In the genomic region with DNA sequence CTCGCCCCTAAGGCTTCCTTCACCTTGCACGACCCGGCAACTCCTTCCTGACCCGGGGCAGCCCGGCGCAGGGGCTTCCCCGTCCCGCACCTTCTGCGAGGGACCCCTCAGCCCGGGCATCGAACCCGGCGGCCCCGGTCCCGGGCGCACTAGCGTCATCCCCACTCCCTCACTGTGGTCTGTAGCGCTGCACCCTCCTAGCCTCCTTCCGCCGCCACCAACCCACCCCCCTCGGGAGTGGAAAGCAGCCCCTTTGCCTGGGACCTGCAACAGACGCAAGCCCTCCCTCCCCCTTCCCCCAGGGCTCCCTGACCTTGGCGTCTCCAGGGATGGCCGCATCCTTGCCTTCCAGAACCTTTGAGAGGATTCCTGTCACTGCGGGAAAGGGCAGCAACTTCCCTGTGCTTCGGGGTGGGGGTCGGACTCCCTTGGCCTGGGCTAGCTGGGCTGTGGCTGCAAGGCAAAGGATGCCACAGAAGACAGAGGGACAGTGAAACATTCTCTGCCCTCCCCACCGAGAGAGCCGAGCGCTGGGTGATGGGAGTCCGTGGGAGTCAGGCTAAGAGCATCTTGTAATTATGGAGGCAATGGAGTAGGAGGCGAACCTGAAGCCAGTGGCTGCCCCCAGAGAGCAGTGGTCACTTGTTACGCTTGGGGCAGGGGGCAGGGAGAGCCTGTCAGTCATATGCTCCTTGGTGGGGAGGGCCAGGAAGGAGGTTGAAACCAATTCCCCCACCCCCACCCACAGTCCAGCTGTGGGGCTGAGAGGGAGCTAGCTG, we compare ENCODE assay signal across 8 cellular contexts. TPM values are rescaled to one million over a fixed set of nuclear protein-coding genes. Genes with fewer than 3 reads are reported as not detected.
DNase-seq lines count a peak whose midpoint lies in the region; ATAC-seq and TF ChIP-seq lines count a peak whose summit lies in the region.

No MANE protein-coding gene starts in this region.

- H3K4me3 ChIP-seq in SJSA1 (peak overlapping the region; percentile 64), fibroblast of villous mesenchyme (ENCODE audit: low read depth, low read length) (peak overlapping the region; percentile 72)

- TF ChIP-seq CTCF in fibroblast of villous mesenchyme (IDR thresholded peaks at IDR 0.05; ENCODE audit: insufficient read depth, low read depth, low read length) = no peak

- peaks cover 49% of the 10 kb centered on the region for H3K36me3 ChIP-seq in SJSA1

- H3K9me3 Mint-ChIP-seq in activated CD4-positive, alpha-beta T cell treated with anti-CD3 and anti-CD28 coated beads, Interleukin-2, amount 10 ng/mL, durations not matched to agents 24 days and 14 days = no peaks in the 10 kb centered on the region

- H3K4me3 Mint-ChIP-seq in activated CD4-positive, alpha-beta T cell treated with anti-CD3 and anti-CD28 coated beads, Interleukin-2, amount 10 ng/mL, durations not matched to agents 24 days and 14 days = peak overlapping the region; percentile 74

- no peaks in the 10 kb centered on the region for H3K9me3 ChIP-seq in SJSA1 (replicated peaks)

- H3K4me1 Mint-ChIP-seq in activated CD4-positive, alpha-beta T cell treated with anti-CD3 and anti-CD28 coated beads, Interleukin-2, amount 10 ng/mL, durations not matched to agents 24 days and 14 days = peaks cover 12% of the 10 kb centered on the region

- no peak for ATAC-seq in HG03095 (IDR thresholded peaks at IDR 0.05; ENCODE audit: unreplicated experiment)
- no peak for ATAC-seq in GM21423 (IDR thresholded peaks at IDR 0.05; ENCODE audit: unreplicated experiment)

- intact Hi-C loops in activated CD4-positive, alpha-beta T cell treated with anti-CD3 and anti-CD28 coated beads, Interleukin-2, amount 10 ng/mL, durations not matched to agents 24 days and 14 days (cut with micrococcal nuclease) = no loop called here

- H3K27ac ChIP-seq in SJSA1 = no peak overlapping the region

- DNase-seq in activated CD4-positive, alpha-beta T cell treated with anti-CD3 and anti-CD28 coated beads, Interleukin-2, amount 10 ng/mL, durations not matched to agents 24 days and 14 days = peak; percentile 62
- DNase-seq in activated CD4-positive, alpha-beta T cell treated with anti-CD3 and anti-CD28 coated beads for 4 hours = no peak
- DNase-seq in SJSA1 (ENCODE audit: low read depth in 1 of 2, low spot score in 2 of 2) (peak in 1 of 2 experiments; percentile 59), fibroblast of villous mesenchyme (ENCODE audit: low read depth) (no peak), retina (peak; percentile 80), HCEC 1CT (no peak)

- peaks cover 28% of the 10 kb centered on the region for H3K36me3 Mint-ChIP-seq in activated CD4-positive, alpha-beta T cell treated with anti-CD3 and anti-CD28 coated beads, Interleukin-2, amount 10 ng/mL, durations not matched to agents 24 days and 14 days (ENCODE audit: low read depth)

- H3K4me1 ChIP-seq in SJSA1 (replicated peaks) = peaks cover 26% of the 10 kb centered on the region

- H3K27ac Mint-ChIP-seq in activated CD4-positive, alpha-beta T cell treated with anti-CD3 and anti-CD28 coated beads, Interleukin-2, amount 10 ng/mL, durations not matched to agents 24 days and 14 days = peak overlapping the region; percentile 38

- H3K27me3 ChIP-seq in SJSA1 (replicated peaks) = no peaks in the 10 kb centered on the region

- peaks cover 34% of the 10 kb centered on the region for H3K27me3 Mint-ChIP-seq in activated CD4-positive, alpha-beta T cell treated with anti-CD3 and anti-CD28 coated beads, Interleukin-2, amount 10 ng/mL, durations not matched to agents 24 days and 14 days

RNA-seq across cellular contexts. Expression of gene TMEM132A, which starts 0.8 kb away (rescaled TPM):
- 2.3 and 3.5 TPM in 2 replicates for total RNA-seq in activated CD4-positive, alpha-beta T cell treated with anti-CD3 and anti-CD28 coated beads, Interleukin-2, amount 10 ng/mL, durations not matched to agents 24 days and 14 days
- total RNA-seq in SJSA1 (2014; rRNA removed; shearing (Covaris generic)) = 47.5 and 60.7 TPM in 2 replicates
- total RNA-seq in fibroblast of villous mesenchyme = 29.3 and 40.6 TPM in 2 replicates

RNA-seq across cellular contexts. Expression of gene TMEM109, which starts 11.1 kb away (rescaled TPM):
- 144 and 147 TPM in 2 replicates for total RNA-seq in activated CD4-positive, alpha-beta T cell treated with anti-CD3 and anti-CD28 coated beads, Interleukin-2, amount 10 ng/mL, durations not matched to agents 24 days and 14 days
- 90.4 and 136 TPM in 2 replicates for total RNA-seq in SJSA1 (2014; rRNA removed; shearing (Covaris generic))
- total RNA-seq in fibroblast of villous mesenchyme = 28.9 and 38.3 TPM in 2 replicates

RNA-seq across cellular contexts. Expression of gene PRPF19, which starts 18.7 kb away (rescaled TPM):
- total RNA-seq in activated CD4-positive, alpha-beta T cell treated with anti-CD3 and anti-CD28 coated beads, Interleukin-2, amount 10 ng/mL, durations not matched to agents 24 days and 14 days = 219 TPM in 2 replicates
- 79.9 and 109 TPM in 2 replicates for total RNA-seq in SJSA1 (2014; rRNA removed; shearing (Covaris generic))
- 40.9 and 41.5 TPM in 2 replicates for total RNA-seq in fibroblast of villous mesenchyme

RNA-seq across cellular contexts. Expression of gene SLC15A3, which starts 26.9 kb away (rescaled TPM):
- 3.0 and 4.0 TPM in 2 replicates for total RNA-seq in activated CD4-positive, alpha-beta T cell treated with anti-CD3 and anti-CD28 coated beads, Interleukin-2, amount 10 ng/mL, durations not matched to agents 24 days and 14 days
- total RNA-seq in SJSA1 (2014; rRNA removed; shearing (Covaris generic)) = 26.5 and 35.8 TPM in 2 replicates
- 13.0 and 15.5 TPM in 2 replicates for total RNA-seq in fibroblast of villous mesenchyme

RNA-seq across cellular contexts. Expression of gene CD6, which starts 46.4 kb away (rescaled TPM):
- 416 and 421 TPM in 2 replicates for total RNA-seq in activated CD4-positive, alpha-beta T cell treated with anti-CD3 and anti-CD28 coated beads, Interleukin-2, amount 10 ng/mL, durations not matched to agents 24 days and 14 days
- 0.05 TPM in 1 of 2 replicates, not detected in the other for total RNA-seq in SJSA1 (2014; rRNA removed; shearing (Covaris generic))
- total RNA-seq in fibroblast of villous mesenchyme = not detected in 2 replicates

Comparison
In these comparisons a context has a peak if more than half of its experiments do, and no peak if none do; other contexts are left out.
1. DNase-seq: peak in activated CD4-positive, alpha-beta T cell treated with anti-CD3 and anti-CD28 coated beads, Interleukin-2, amount 10 ng/mL, durations not matched to agents 24 days and 14 days (single experiment) and retina (single experiment); none in activated CD4-positive, alpha-beta T cell treated with anti-CD3 and anti-CD28 coated beads for 4 hours (0 of 2), fibroblast of villous mesenchyme (single experiment) and HCEC 1CT (single experiment).